9 cellular contexts compared by ENCODE assay signal in the genomic region with DNA sequence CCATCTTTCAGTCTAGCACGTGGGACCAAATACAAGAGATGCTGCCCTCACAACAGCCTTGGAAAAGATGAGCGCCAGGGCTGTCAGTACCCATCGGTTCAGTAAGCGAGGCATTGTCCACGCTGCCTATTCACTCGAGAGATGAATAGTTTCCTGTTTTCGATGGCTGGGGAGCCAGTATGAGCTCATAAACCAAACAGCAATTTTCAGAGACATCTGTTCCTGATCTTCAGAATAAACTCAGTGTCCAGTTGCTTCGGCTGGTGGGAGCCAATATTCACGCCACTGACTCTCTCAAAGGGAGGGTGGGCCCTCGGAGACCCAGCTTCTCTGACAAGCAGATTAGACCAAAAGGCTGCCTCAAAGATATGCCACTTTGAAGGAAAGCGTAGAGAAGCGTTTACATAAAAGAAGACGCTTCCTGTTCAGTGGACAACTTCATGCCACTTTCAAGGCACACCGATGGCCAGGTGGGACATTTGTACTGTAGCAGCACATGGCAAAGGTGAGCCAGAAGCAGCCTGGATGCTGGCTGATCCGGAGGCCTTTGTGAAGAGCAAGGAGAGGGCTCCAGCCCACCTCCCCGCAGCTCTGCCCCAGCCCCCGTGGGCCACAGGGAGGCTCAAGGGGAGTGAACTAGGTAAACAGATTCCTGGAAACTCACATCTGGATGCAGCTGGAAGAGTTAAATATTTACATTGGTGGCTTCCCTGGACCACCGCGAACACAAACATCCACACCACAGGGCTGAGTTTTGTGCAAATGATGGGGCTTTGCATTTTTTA. TPM values are rescaled to one million over a fixed set of nuclear protein-coding genes. Genes with fewer than 3 reads are reported as not detected.
DNase-seq lines count a peak whose midpoint lies in the region; ATAC-seq and TF ChIP-seq lines count a peak whose summit lies in the region.
"Had no signal": no experiment of that assay in that cellular context is flagged by ENCODE, and none has a peak within 500 bp of the region (broad histone marks: within the 10 kb centered on the region; RNA-seq: fewer than 3 reads in every experiment).

No MANE protein-coding gene starts in this region.

- H3K27ac ChIP-seq in Panc1 (ENCODE audit: low read length): peak overlapping the region; percentile 54; the same call in 1 of the 2 replicates
- H3K27ac ChIP-seq in neuronal stem cell (replicated peaks; ENCODE audit: low read length): no peak overlapping the region

- no TSS peak for BruUV-seq in Panc1 (replicated peaks; lab: Mats Ljungman, UMichigan)

- H4K91ac ChIP-seq in neuronal stem cell (ENCODE audit: low read depth, low read length, poor library complexity): no peak overlapping the region

- TF ChIP-seq CTCF in AG09309 (IDR thresholded peaks at IDR 0.05; ENCODE audit: control insufficient read depth, insufficient read depth, low read depth, low read length, missing control alignments): no peak
- TF ChIP-seq CTCF in Panc1 (IDR thresholded peaks at IDR 0.05): no peak
- TF ChIP-seq CTCF in fibroblast of mammary gland (conservative IDR thresholded peaks at IDR 0.05; ENCODE audit: control insufficient read depth, insufficient read depth, low read depth, low read length): no peak

- CTCF ChIA-PET in Panc1 (lab: Charles Lee): interaction anchor here (1.4 kb wide), 1 partner anchor 53 kb away, joined by 4 read pairs; no protein-coding TSS in a partner anchor

- H2AK5ac ChIP-seq in neuronal stem cell (ENCODE audit: low read depth, low read length): no peak overlapping the region

- no peak for ATAC-seq in Panc1
- no peak for ATAC-seq in HG02610 (IDR thresholded peaks at IDR 0.05; ENCODE audit: unreplicated experiment)
- no peak for ATAC-seq in GM21526 (IDR thresholded peaks at IDR 0.05; ENCODE audit: low FRiP score, unreplicated experiment)
- no peak for ATAC-seq in HG03108 (IDR thresholded peaks at IDR 0.05; ENCODE audit: unreplicated experiment)

- no peak overlapping the region for H3K4ac ChIP-seq in neuronal stem cell (ENCODE audit: low read length)

- no peak overlapping the region for H2BK5ac ChIP-seq in neuronal stem cell (ENCODE audit: low read length)

- no peak overlapping the region for H4K8ac ChIP-seq in neuronal stem cell (ENCODE audit: low read depth, low read length)

- peak overlapping the region; percentile 17 for H3K14ac ChIP-seq in neuronal stem cell (ENCODE audit: low read length)

- no peak overlapping the region for H2BK120ac ChIP-seq in neuronal stem cell (ENCODE audit: low read depth, low read length)

- peak; percentile 52 for DNase-seq in AG09309 (ENCODE audit: low read depth)
- DNase-seq in Panc1 (ENCODE audit: low read depth, low spot score): no peak
- DNase-seq in fibroblast of mammary gland (ENCODE audit: low read depth): peak; percentile 88
- no peak for DNase-seq in neuronal stem cell (ENCODE audit: low spot score)
- no peak for DNase-seq in stimulated activated CD4-positive, alpha-beta T cell treated with anti-CD3 and anti-CD28 coated beads, Interleukin-4, amount 100 ng/mL, for 1 hour
- DNase-seq: activated CD8-positive, alpha-beta memory T cell treated with anti-CD3 and anti-CD28 coated beads, Interleukin-2, amount 50 U/mL, for 48 hours had no signal

- no peak overlapping the region for H2AFZ ChIP-seq in neuronal stem cell (ENCODE audit: low read length)

- no peaks in the 10 kb centered on the region for H3K27me3 ChIP-seq in Panc1 (ENCODE audit: control insufficient read depth, insufficient read depth, low read length)
- no peaks in the 10 kb centered on the region for H3K27me3 ChIP-seq in neuronal stem cell (ENCODE audit: control insufficient read depth in 3 of 3, insufficient read depth in 3 of 3, low read depth in 1 of 3, low read length in 3 of 3)

- in situ Hi-C loops in Panc1 (cut with HindIII; ENCODE audit: low pct_unique_long_range_greater_than_20kb, low sequenced_read_pairs): no loop called here

- intact Hi-C loops in Panc1 (cut with micrococcal nuclease; ENCODE audit: unreplicated experiment): no loop called here

- no peaks in the 10 kb centered on the region for H3K79me1 ChIP-seq in neuronal stem cell (ENCODE audit: low read depth, low read length)

- POLR2A ChIA-PET in Panc1 (lab: Charles Lee): interaction anchor here (0.5 kb wide), 2 partner anchors 72 to 117 kb away, joined by 4 to 8 read pairs; no protein-coding TSS in a partner anchor

- no peak overlapping the region for H3K18ac ChIP-seq in neuronal stem cell (ENCODE audit: low read length)

- H3K9me3 ChIP-seq in Panc1 (ENCODE audit: control insufficient read depth, insufficient read depth, low read depth, low read length): no peaks in the 10 kb centered on the region
- H3K9me3 ChIP-seq in neuronal stem cell (replicated peaks in 1 of 2; ENCODE audit: control insufficient read depth in 2 of 2, insufficient read depth in 1 of 2, low read depth in 1 of 2, low read length in 2 of 2): no peaks in the 10 kb centered on the region

- H3K4me3 ChIP-seq in AG09309 (ENCODE audit: control insufficient read depth, low read depth, low read length): no peak overlapping the region
- no peak overlapping the region for H3K4me3 ChIP-seq in Panc1 (ENCODE audit: low read depth in 2 of 2, low read length in 2 of 2)
- no peak overlapping the region for H3K4me3 ChIP-seq in fibroblast of mammary gland (ENCODE audit: control insufficient read depth, low read depth, low read length)
- no peak overlapping the region for H3K4me3 ChIP-seq in neuronal stem cell (ENCODE audit: low read length in 2 of 2)

- H2BK12ac ChIP-seq in neuronal stem cell (ENCODE audit: low read length): no peak overlapping the region

- no peak overlapping the region for H2BK15ac ChIP-seq in neuronal stem cell (ENCODE audit: low read length)

- WGBS in neuronal stem cell (ENCODE audit: extremely low coverage in 2 of 2, insufficient read length in 2 of 2, insufficient replicate concordance in 1 of 2), 2 donors: no CpG with 5 or more reads among the region's 19 CpGs

- H3K9ac ChIP-seq in neuronal stem cell (ENCODE audit: low read depth, low read length, poor library complexity): no peak overlapping the region

- peaks cover 6% of the 10 kb centered on the region for H3K36me3 ChIP-seq in Panc1 (ENCODE audit: control insufficient read depth, insufficient read depth, low read length)
- H3K36me3 ChIP-seq in neuronal stem cell (replicated peaks in 1 of 2; ENCODE audit: control insufficient read depth in 2 of 2, insufficient read depth in 2 of 2, low read length in 2 of 2): peaks cover 55 to 84% of the 10 kb centered on the region in 2 donors

- no peak overlapping the region for H3K23ac ChIP-seq in neuronal stem cell (ENCODE audit: low read depth, low read length, poor library complexity)

- H3K4me1 ChIP-seq in Panc1 (ENCODE audit: control insufficient read depth, insufficient read depth, low read length): peaks cover 65% of the 10 kb centered on the region
- peaks cover 0 to under 1% of the 10 kb centered on the region in 2 donors for H3K4me1 ChIP-seq in neuronal stem cell (ENCODE audit: control insufficient read depth in 2 of 2, insufficient read depth in 1 of 2, low read depth in 1 of 2, low read length in 2 of 2)

- no peak overlapping the region for H3K4me2 ChIP-seq in neuronal stem cell (ENCODE audit: insufficient read depth, low read length, poor library complexity, severe bottlenecking)

RNA-seq across cellular contexts. Expression of gene TIMM22, which starts 6.0 kb away (rescaled TPM):
- 10.2 TPM for total RNA-seq in Panc1 (2021; ENCODE audit: unreplicated experiment)
- 10.7 TPM for polyA plus RNA-seq in Panc1 (2012; ENCODE audit: insufficient read length)
- 9.5 TPM for polyA plus RNA-seq in neuronal stem cell (2013, experiment 1 of 2)
- 9.6 TPM for polyA plus RNA-seq in neuronal stem cell (2013, experiment 2 of 2)

RNA-seq across cellular contexts. Expression of gene NXN, which starts 23.4 kb away (rescaled TPM):
- total RNA-seq in Panc1 (2021; ENCODE audit: unreplicated experiment): 126 TPM
- polyA plus RNA-seq in Panc1 (2012; ENCODE audit: insufficient read length): 134 TPM
- polyA plus RNA-seq in neuronal stem cell (2013, experiment 1 of 2): 68.2 TPM
- polyA plus RNA-seq in neuronal stem cell (2013, experiment 2 of 2): 67.4 TPM

Comparison
In these comparisons a context has a peak if more than half of its experiments do, and no peak if none do; other contexts are left out.
1. DNase-seq: peak in AG09309 (single experiment) and fibroblast of mammary gland (single experiment); none in Panc1 (single experiment), neuronal stem cell (single experiment) and stimulated activated CD4-positive, alpha-beta T cell treated with anti-CD3 and anti-CD28 coated beads, Interleukin-4, amount 100 ng/mL, for 1 hour (single experiment).